In the genomic region with DNA sequence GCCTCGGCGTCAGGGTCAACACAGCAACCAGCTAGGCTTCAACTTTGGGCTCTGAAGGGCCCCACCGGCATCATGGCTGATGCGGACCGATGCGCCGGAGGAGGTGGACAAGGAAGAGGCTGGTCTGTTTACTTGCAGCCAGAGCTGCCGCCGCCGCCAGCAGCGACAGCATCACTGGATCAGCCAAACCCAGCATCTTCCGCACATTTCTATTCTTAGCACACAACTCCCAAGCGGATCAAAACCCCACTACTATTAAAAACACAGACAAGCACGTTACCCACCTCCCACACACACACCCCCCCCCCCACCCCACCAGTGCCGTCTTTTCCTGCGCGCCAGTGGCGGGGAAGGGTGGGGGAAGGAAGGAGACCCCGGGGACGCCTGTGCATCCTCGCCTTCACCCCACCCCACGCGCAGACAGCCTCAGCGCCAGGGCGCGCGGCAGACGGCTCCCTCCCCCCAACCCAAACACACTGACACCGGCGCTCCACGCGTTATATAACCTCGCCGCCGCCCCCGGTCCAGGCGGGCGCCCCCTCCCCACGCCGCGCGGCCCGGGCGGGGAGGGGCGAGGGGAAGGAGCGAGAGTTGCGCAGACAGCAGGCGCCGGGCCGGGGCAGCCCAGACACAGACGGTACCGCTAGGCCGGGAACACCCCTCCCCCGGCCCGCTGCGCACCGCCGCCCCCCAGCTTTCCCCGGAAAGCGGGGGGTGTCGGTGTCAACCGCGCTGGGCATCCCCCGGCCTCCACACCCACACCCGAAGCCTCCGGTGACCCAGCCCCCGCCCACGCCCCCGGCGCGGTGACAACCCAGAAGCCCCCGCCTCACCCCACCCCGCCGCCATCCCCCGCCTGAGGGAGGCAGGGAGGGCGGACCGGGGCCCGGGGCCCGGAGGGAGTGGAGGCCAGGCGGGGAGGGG, we compare ENCODE assay signal across 8 cellular contexts. TPM values are rescaled to one million over a fixed set of nuclear protein-coding genes. Genes with fewer than 3 reads are reported as not detected.
DNase-seq lines count a peak whose midpoint lies in the region; ATAC-seq and TF ChIP-seq lines count a peak whose summit lies in the region.

No MANE protein-coding gene starts in this region.

- H4K20me1 ChIP-seq in BLaER1 treated with 17β-estradiol and CSF1 and Interleukin-3, amounts not matched to agents 10 nM and 100 nM: peaks cover 0 to 44% (median 18%) of the 10 kb centered on the region in 11 experiments; a peak in 11 of 22 replicates

- TF ChIP-seq EP300 in upper lobe of left lung (IDR thresholded peaks at IDR 0.05): no peak

- no peaks in the 10 kb centered on the region for H3K27me3 Mint-ChIP-seq in IgD-negative memory B cell

- peak overlapping the region; percentile 77 to 96 (median 85) for H3K4me2 ChIP-seq in BLaER1 treated with 17β-estradiol and CSF1 and Interleukin-3, amounts not matched to agents 10 nM and 100 nM

- H3K27ac ChIP-seq in BLaER1 treated with 17β-estradiol and CSF1 and Interleukin-3, amounts not matched to agents 10 nM and 100 nM: peak overlapping the region; percentile 60 to 96 (median 91); a peak in 21 of 22 replicates
- H3K27ac ChIP-seq in right atrium auricular region: peak overlapping the region; percentile 95 to 98
- peak overlapping the region; percentile 92 for H3K27ac ChIP-seq in psoas muscle
- H3K27ac ChIP-seq in upper lobe of left lung: peak overlapping the region; percentile 95 to 99 (median 96)

- peak overlapping the region; percentile 72 to 92 (median 80) for H3K4me3 ChIP-seq in BLaER1 treated with 17β-estradiol and CSF1 and Interleukin-3, amounts not matched to agents 10 nM and 100 nM
- H3K4me3 ChIP-seq in right atrium auricular region (peak overlapping the region; percentile 74 to 99), psoas muscle (peak overlapping the region; percentile 86), upper lobe of left lung (peak overlapping the region; percentile 74 to 94 (median 88))

- peak overlapping the region; percentile 86 to 95 (median 91) for H3K9ac ChIP-seq in BLaER1 treated with 17β-estradiol and CSF1 and Interleukin-3, amounts not matched to agents 10 nM and 100 nM

- peaks cover 13 to 30% (median 24%) of the 10 kb centered on the region in 10 experiments for H3K4me1 ChIP-seq in BLaER1 treated with 17β-estradiol and CSF1 and Interleukin-3, amounts not matched to agents 10 nM and 100 nM
- H3K4me1 ChIP-seq in right atrium auricular region (peaks cover 0 to 7% of the 10 kb centered on the region in 2 donors), psoas muscle (peaks cover 2% of the 10 kb centered on the region), upper lobe of left lung (peaks cover 13 to 25% (median 18%) of the 10 kb centered on the region in 4 donors)

- peaks cover 0 to 4% (median 1%) of the 10 kb centered on the region in 11 experiments; a peak in 5 of 22 replicates for H3K9me3 ChIP-seq in BLaER1 treated with 17β-estradiol and CSF1 and Interleukin-3, amounts not matched to agents 10 nM and 100 nM (replicated peaks in 1 of 11)
- no peaks in the 10 kb centered on the region for H3K9me3 ChIP-seq in right atrium auricular region
- no peaks in the 10 kb centered on the region for H3K9me3 ChIP-seq in psoas muscle
- H3K9me3 ChIP-seq in upper lobe of left lung: no peaks in the 10 kb centered on the region

- 1% methylated on average over 24 to 80 of the region's 80 CpGs for WGBS in psoas muscle, 3 donors
- 0 to 1% methylated on average over 7 to 53 of the region's 80 CpGs for WGBS in upper lobe of left lung, 2 donors

- peak overlapping the region; percentile 85 to 98 (median 97) for H3K4me3 Mint-ChIP-seq in IgD-negative memory B cell

- peak overlapping the region; percentile 92 to 99 (median 98) for H3K27ac Mint-ChIP-seq in IgD-negative memory B cell

- TF ChIP-seq CTCF in right atrium auricular region (IDR thresholded peaks at IDR 0.05) (no peak), psoas muscle (IDR thresholded peaks at IDR 0.05) (no peak), upper lobe of left lung (IDR thresholded peaks at IDR 0.05) (no peak)

- ATAC-seq in GM21390 (IDR thresholded peaks at IDR 0.05; ENCODE audit: unreplicated experiment) (peak; percentile 17), psoas muscle (peak; percentile 38 to 57 (median 50)), upper lobe of left lung (ENCODE audit: low FRiP score in 2 of 2) (peak; percentile 55 to 72)

- H3K4me1 Mint-ChIP-seq in IgD-negative memory B cell: peaks cover 19 to 32% (median 31%) of the 10 kb centered on the region in 3 donors

- DNase-seq in SW480 (ENCODE audit: low spot score) (peak; percentile 71), amniotic stem cell (lab: John Stamatoyannopoulos, UW) (peak; percentile 5), right atrium auricular region (ENCODE audit: low spot score) (peak; percentile 68), psoas muscle (peak; percentile 66 to 80), upper lobe of left lung (peak; percentile 41 to 91)

- no peaks in the 10 kb centered on the region for H3K36me3 Mint-ChIP-seq in IgD-negative memory B cell

- intact Hi-C loops in psoas muscle (cut with DNase I): loop anchor here in 1 of 2 donors (5.0 to 10.0 kb wide), 2 partner anchors 193 to 425 kb away; no protein-coding TSS in a partner anchor

- peaks cover 0 to 1% (median 0%) of the 10 kb centered on the region in 3 donors for H3K9me3 Mint-ChIP-seq in IgD-negative memory B cell

- no peaks in the 10 kb centered on the region; a peak in 3 of 22 replicates for H3K27me3 ChIP-seq in BLaER1 treated with 17β-estradiol and CSF1 and Interleukin-3, amounts not matched to agents 10 nM and 100 nM
- H3K27me3 ChIP-seq in right atrium auricular region: no peaks in the 10 kb centered on the region
- no peaks in the 10 kb centered on the region for H3K27me3 ChIP-seq in psoas muscle (ENCODE audit: insufficient read depth in 3 of 3, low read length in 2 of 3)
- peaks cover 0 to 8% (median 3%) of the 10 kb centered on the region in 4 donors for H3K27me3 ChIP-seq in upper lobe of left lung

- peak in 1 of 4 donors; percentile 16 for TF ChIP-seq POLR2A in upper lobe of left lung (IDR thresholded peaks at IDR 0.05)

- no peaks in the 10 kb centered on the region for H3K36me3 ChIP-seq in BLaER1 treated with 17β-estradiol and CSF1 and Interleukin-3, amounts not matched to agents 10 nM and 100 nM
- no peaks in the 10 kb centered on the region for H3K36me3 ChIP-seq in right atrium auricular region
- H3K36me3 ChIP-seq in psoas muscle (ENCODE audit: insufficient read depth in 1 of 2, low read depth in 1 of 2): no peaks in the 10 kb centered on the region
- H3K36me3 ChIP-seq in upper lobe of left lung: no peaks in the 10 kb centered on the region

RNA-seq across cellular contexts. Expression of a gene that starts 0.7 kb away (rescaled TPM):
- polyA plus RNA-seq in IgD-negative memory B cell: 1.0 TPM
- total RNA-seq in right atrium auricular region: 10 to 100 TPM; 13.6 to 31.2 TPM
- 10 to 100 TPM in 3 of 4 donors, 1 to 10 TPM in 1; 9.8 to 25.1 (median 14.1) TPM for total RNA-seq in psoas muscle
- polyA plus RNA-seq in psoas muscle: 1 to 10 TPM; 3.3 to 3.7 (median 3.5) TPM
- 10 to 100 TPM; 23.0 to 51.2 (median 46.8) TPM for total RNA-seq in upper lobe of left lung

Comparison
In these comparisons a context has a peak if more than half of its experiments do, and no peak if none do; other contexts are left out.
1. Peak in every context shown above with its lines: DNase-seq, ATAC-seq, H3K4me3 ChIP-seq and H3K27ac ChIP-seq.
2. DNase-seq: peak in every context shown above with its lines; median percentile 73 in psoas muscle; 71 in SW480; 68 in right atrium auricular region; 66 in upper lobe of left lung; 5 in amniotic stem cell.